In the genomic region with DNA sequence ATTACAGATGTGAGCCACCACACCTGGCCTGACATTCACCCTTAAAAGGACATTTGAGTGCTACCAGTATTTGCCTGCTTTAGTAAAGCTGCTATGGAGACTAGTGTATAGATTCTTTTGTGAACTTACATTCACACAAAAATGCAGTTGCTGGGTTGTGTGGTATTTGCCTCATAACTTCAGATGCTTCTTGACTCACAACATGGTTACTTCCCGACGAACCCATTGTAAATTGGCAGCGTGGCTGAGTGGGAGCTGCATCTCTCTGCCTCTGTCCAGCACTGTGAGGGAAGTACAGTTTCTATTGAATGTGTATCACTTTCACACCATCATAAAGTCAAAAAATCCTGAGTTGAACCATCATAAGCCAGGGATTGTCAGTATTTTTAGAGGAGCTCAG, we compare ENCODE assay signal across 18 cellular contexts. TPM values are rescaled to one million over a fixed set of nuclear protein-coding genes. Genes with fewer than 3 reads are reported as not detected.
DNase-seq lines count a peak whose midpoint lies in the region; ATAC-seq, FAIRE-seq and TF ChIP-seq lines count a peak whose summit lies in the region.
"Had no signal": no experiment of that assay in that cellular context is flagged by ENCODE, and none has a peak within 500 bp of the region (broad histone marks: within the 10 kb centered on the region; RNA-seq: fewer than 3 reads in every experiment).

No MANE protein-coding gene starts in this region.

- WGBS in small intestine, 3 donors: 89 to 96% (median 95%) methylated on average over 3 of the region's 3 CpGs

- H3K4me1 Mint-ChIP-seq in HFFc6 (ENCODE audit: low read depth) (no peaks in the 10 kb centered on the region), brain (peaks cover 17% of the 10 kb centered on the region), neural progenitor cell (peaks cover 17% of the 10 kb centered on the region)
- no peaks in the 10 kb centered on the region for H3K4me1 Mint-ChIP-seq in stimulated activated naive B cell treated with anti-CD40 and anti-IgM and Interleukin-4, amounts not matched to agents 10 μg/mL and 1 μg/mL and 100 μg/mL, for 72 hours
- H3K4me1 Mint-ChIP-seq in activated naive CD4-positive, alpha-beta T cell treated with anti-CD3 and anti-CD28 coated beads, Interleukin-2, amount 10 ng/mL, durations not matched to agents 7 days and 5 days: no peaks in the 10 kb centered on the region

- no peak overlapping the region for H3K9ac ChIP-seq in neural progenitor cell
- H3K9ac ChIP-seq: KMS-11 had no signal

- no peak for TF ChIP-seq CTCF in AG10803 (conservative IDR thresholded peaks at IDR 0.05; ENCODE audit: low read length)
- TF ChIP-seq CTCF in HFFc6 (IDR thresholded peaks at IDR 0.05): no peak
- no peak for TF ChIP-seq CTCF in brain (conservative IDR thresholded peaks at IDR 0.05)
- no peak for TF ChIP-seq CTCF in neural progenitor cell (IDR thresholded peaks at IDR 0.05)

- H3K27ac ChIP-seq in neural progenitor cell (no peak overlapping the region), small intestine (ENCODE audit: low read depth in 1 of 2, low read length in 1 of 2) (no peak overlapping the region)
- H3K27ac ChIP-seq: KMS-11, Peyer's patch, SJCRH30 had no signal

- no peaks in the 10 kb centered on the region for H3K9me3 Mint-ChIP-seq in HFFc6
- H3K9me3 Mint-ChIP-seq in brain: peaks cover 0 to 9% (median 7%) of the 10 kb centered on the region in 5 experiments
- peaks cover 3% of the 10 kb centered on the region for H3K9me3 Mint-ChIP-seq in neural progenitor cell
- H3K9me3 Mint-ChIP-seq in stimulated activated naive B cell treated with anti-CD40 and anti-IgM and Interleukin-4, amounts not matched to agents 10 μg/mL and 1 μg/mL and 100 μg/mL, for 72 hours: no peaks in the 10 kb centered on the region
- H3K9me3 Mint-ChIP-seq in activated naive CD4-positive, alpha-beta T cell treated with anti-CD3 and anti-CD28 coated beads, Interleukin-2, amount 10 ng/mL, durations not matched to agents 7 days and 5 days: peaks cover 5% of the 10 kb centered on the region

- H3K79me2 ChIP-seq in neural progenitor cell (ENCODE audit: low read depth): no peaks in the 10 kb centered on the region

- H3K27me3 ChIP-seq in neural progenitor cell (no peaks in the 10 kb centered on the region), small intestine (ENCODE audit: control insufficient read depth in 2 of 2, insufficient read depth in 2 of 2, low read length in 2 of 2) (no peaks in the 10 kb centered on the region)
- H3K27me3 ChIP-seq: BE2C, Peyer's patch, SJCRH30 had no signal

- FAIRE-seq in small intestine (lab: Jason Lieb, UNC): no peak
- FAIRE-seq: A204.1 had no signal

- no peaks in the 10 kb centered on the region for H3K36me3 Mint-ChIP-seq in HFFc6 (ENCODE audit: low read depth)
- H3K36me3 Mint-ChIP-seq in brain: peaks cover 12% of the 10 kb centered on the region
- peaks cover 13% of the 10 kb centered on the region for H3K36me3 Mint-ChIP-seq in neural progenitor cell
- no peaks in the 10 kb centered on the region for H3K36me3 Mint-ChIP-seq in stimulated activated naive B cell treated with anti-CD40 and anti-IgM and Interleukin-4, amounts not matched to agents 10 μg/mL and 1 μg/mL and 100 μg/mL, for 72 hours
- peaks cover 43% of the 10 kb centered on the region for H3K36me3 Mint-ChIP-seq in activated naive CD4-positive, alpha-beta T cell treated with anti-CD3 and anti-CD28 coated beads, Interleukin-2, amount 10 ng/mL, durations not matched to agents 7 days and 5 days

- H3K36me3 ChIP-seq in neural progenitor cell: no peaks in the 10 kb centered on the region
- H3K36me3 ChIP-seq in small intestine (ENCODE audit: control insufficient read depth in 2 of 2, insufficient read depth in 2 of 2, low read length in 2 of 2): no peaks in the 10 kb centered on the region
- H3K36me3 ChIP-seq: BE2C, Peyer's patch had no signal

- H3K4me3 ChIP-seq in AG10803 (ENCODE audit: low read length) (no peak overlapping the region), neural progenitor cell (no peak overlapping the region), small intestine (ENCODE audit: low read depth in 1 of 2, low read length in 2 of 2) (no peak overlapping the region)
- H3K4me3 ChIP-seq: Peyer's patch, SJCRH30 had no signal

- H3K27me3 Mint-ChIP-seq in HFFc6 (ENCODE audit: insufficient read depth): no peaks in the 10 kb centered on the region; the same call in 1 of the 2 replicates
- peaks cover 4% of the 10 kb centered on the region for H3K27me3 Mint-ChIP-seq in brain
- H3K27me3 Mint-ChIP-seq in neural progenitor cell (ENCODE audit: insufficient read depth, low read depth): peaks cover 8% of the 10 kb centered on the region
- no peaks in the 10 kb centered on the region for H3K27me3 Mint-ChIP-seq in stimulated activated naive B cell treated with anti-CD40 and anti-IgM and Interleukin-4, amounts not matched to agents 10 μg/mL and 1 μg/mL and 100 μg/mL, for 72 hours
- no peaks in the 10 kb centered on the region for H3K27me3 Mint-ChIP-seq in activated naive CD4-positive, alpha-beta T cell treated with anti-CD3 and anti-CD28 coated beads, Interleukin-2, amount 10 ng/mL, durations not matched to agents 7 days and 5 days

- no peaks in the 10 kb centered on the region for H4K20me1 ChIP-seq in neural progenitor cell (ENCODE audit: low read depth)

- H3K27ac Mint-ChIP-seq in HFFc6 (no peak overlapping the region), brain (peak overlapping the region; percentile 51 to 93 (median 78)), neural progenitor cell (peak overlapping the region; percentile 72)
- no peak overlapping the region for H3K27ac Mint-ChIP-seq in stimulated activated naive B cell treated with anti-CD40 and anti-IgM and Interleukin-4, amounts not matched to agents 10 μg/mL and 1 μg/mL and 100 μg/mL, for 72 hours
- no peak overlapping the region for H3K27ac Mint-ChIP-seq in activated naive CD4-positive, alpha-beta T cell treated with anti-CD3 and anti-CD28 coated beads, Interleukin-2, amount 10 ng/mL, durations not matched to agents 7 days and 5 days
- H3K27ac Mint-ChIP-seq: H9 had no signal

- H3K9me3 ChIP-seq in neural progenitor cell (ENCODE audit: low read depth) (no peaks in the 10 kb centered on the region), small intestine (ENCODE audit: control insufficient read depth, low read depth) (no peaks in the 10 kb centered on the region)
- H3K9me3 ChIP-seq: BE2C, Peyer's patch, SJCRH30 had no signal

- no peaks in the 10 kb centered on the region for H3K4me1 ChIP-seq in neural progenitor cell
- H3K4me1 ChIP-seq in small intestine (ENCODE audit: control insufficient read depth in 2 of 2, insufficient read depth in 1 of 2, low read depth in 1 of 2, low read length in 1 of 2): no peaks in the 10 kb centered on the region
- H3K4me1 ChIP-seq: BE2C, Peyer's patch had no signal

- no peak for ATAC-seq in stimulated activated naive B cell treated with anti-CD40 and anti-IgM and Interleukin-4, amounts not matched to agents 10 μg/mL and 1 μg/mL and 100 μg/mL, for 72 hours (replicated peaks)

- DNase-seq in AG10803 (ENCODE audit: low read depth) (peak; percentile 30), HFFc6 (peak; percentile 17), neural progenitor cell (ENCODE audit: low spot score) (no peak), small intestine (no peak)
- DNase-seq in stimulated activated naive B cell treated with anti-CD40 and anti-IgM and Interleukin-4, amounts not matched to agents 10 μg/mL and 1 μg/mL and 100 μg/mL, for 72 hours: no peak
- no peak for DNase-seq in activated naive CD4-positive, alpha-beta T cell treated with anti-CD3 and anti-CD28 coated beads, Interleukin-2, amount 10 ng/mL, durations not matched to agents 7 days and 5 days
- DNase-seq: BE2C, H9, NCI-H1092 treated with DMSO at 0.1 percent for 48 hours, NCI-H1436 treated with DMSO at 0.1 percent for 48 hours, NCI-H2081, NCI-H2171, NCI-H524 treated with DMSO at 0.1 percent for 48 hours, Peyer's patch, SJCRH30 had no signal

- H3K4me2 ChIP-seq in neural progenitor cell: no peak overlapping the region
- H3K4me2 ChIP-seq: KMS-11 had no signal

- H2AFZ ChIP-seq in neural progenitor cell (replicated peaks): no peak overlapping the region

- no peak overlapping the region for H3K4me3 Mint-ChIP-seq in HFFc6
- no peak overlapping the region for H3K4me3 Mint-ChIP-seq in brain
- H3K4me3 Mint-ChIP-seq in neural progenitor cell: no peak overlapping the region
- H3K4me3 Mint-ChIP-seq in stimulated activated naive B cell treated with anti-CD40 and anti-IgM and Interleukin-4, amounts not matched to agents 10 μg/mL and 1 μg/mL and 100 μg/mL, for 72 hours: no peak overlapping the region
- H3K4me3 Mint-ChIP-seq in activated naive CD4-positive, alpha-beta T cell treated with anti-CD3 and anti-CD28 coated beads, Interleukin-2, amount 10 ng/mL, durations not matched to agents 7 days and 5 days: no peak overlapping the region
- H3K4me3 Mint-ChIP-seq: H9 had no signal

- no peaks in the 10 kb centered on the region for H3F3A ChIP-seq in neural progenitor cell (ENCODE audit: low read depth)

- CTCF ChIA-PET in activated naive CD4-positive, alpha-beta T cell treated with anti-CD3 and anti-CD28 coated beads, Interleukin-2, amount 10 ng/mL, durations not matched to agents 7 days and 5 days (lab: Charles Lee): interaction anchor here (0.9 kb wide), 1 partner anchor 256 kb away, joined by 4 read pairs; no protein-coding TSS in a partner anchor

RNA-seq across cellular contexts. Expression of gene RRM2, which starts 56.9 kb away (rescaled TPM):
- total RNA-seq in HFFc6 (2021; fragmentation: NEBNext Ultra II Directional; extraction: Animal tissue kit (Norgen Biotek cat#: 25700)): 100 to 1,000 TPM in 5 of 6 experiments, 10 to 100 TPM in 1; 76.4 to 179 (median 158) TPM
- 45.9 TPM for polyA plus RNA-seq in brain (ENCODE audit: insufficient read depth, low read depth, low replicate concordance)
- 62.1 and 66.0 TPM in 2 replicates for total RNA-seq in neural progenitor cell (ENCODE audit: low replicate concordance)
- 10 to 100 TPM in 1 of 3 donors, 1 to 10 TPM in 2; 5.4 to 62.9 (median 6.3) TPM for polyA plus RNA-seq in small intestine

Comparison
In these comparisons a context has a peak if more than half of its experiments do, and no peak if none do; other contexts are left out.
1. DNase-seq: peak in AG10803 (single experiment) and HFFc6 (single experiment); none in neural progenitor cell (single experiment), stimulated activated naive B cell treated with anti-CD40 and anti-IgM and Interleukin-4, amounts not matched to agents 10 μg/mL and 1 μg/mL and 100 μg/mL, for 72 hours (single experiment), small intestine (single experiment) and activated naive CD4-positive, alpha-beta T cell treated with anti-CD3 and anti-CD28 coated beads, Interleukin-2, amount 10 ng/mL, durations not matched to agents 7 days and 5 days (single experiment).
2. H3K27ac Mint-ChIP-seq: peak in brain (5 of 5) and neural progenitor cell (single experiment); none in HFFc6 (single experiment), stimulated activated naive B cell treated with anti-CD40 and anti-IgM and Interleukin-4, amounts not matched to agents 10 μg/mL and 1 μg/mL and 100 μg/mL, for 72 hours (single experiment) and activated naive CD4-positive, alpha-beta T cell treated with anti-CD3 and anti-CD28 coated beads, Interleukin-2, amount 10 ng/mL, durations not matched to agents 7 days and 5 days (single experiment).